ENCODE assay signal across 24 cellular contexts in genomic region chr2:134128746-134129145, GRCh38.
A peak's percentile ranks its signal among the peaks of the same experiment; 100 is the strongest.
DNase-seq lines count a peak whose midpoint lies in the region; ATAC-seq and TF ChIP-seq lines count a peak whose summit lies in the region.
"Had no signal": no experiment of that assay in that cellular context is flagged by ENCODE, and none has a peak within 500 bp of the region (broad histone marks: within the 10 kb centered on the region; RNA-seq: fewer than 3 reads in every experiment).

No MANE protein-coding gene starts in this region.

- H3K4me3 ChIP-seq in mammary epithelial cell (replicated peaks in 1 of 3; ENCODE audit: insufficient read depth in 1 of 3, low read depth in 2 of 3, low read length in 3 of 3), result no peak overlapping the region
- H3K4me3 ChIP-seq: colonic mucosa, K562, tibial artery had no signal

- no peaks in the 10 kb centered on the region for H4K20me1 ChIP-seq in mammary epithelial cell (ENCODE audit: insufficient read depth, low read length)

- TF ChIP-seq CTCF in mammary epithelial cell (conservative IDR thresholded peaks at IDR 0.05 in 1 of 2, IDR thresholded peaks at IDR 0.05 in 1 of 2; ENCODE audit: extremely low read depth in 1 of 2, insufficient read depth in 1 of 2, low read depth in 1 of 2, low read length in 2 of 2), result no peak

- H3K4me1 Mint-ChIP-seq in activated naive CD4-positive, alpha-beta T cell treated with anti-CD3 and anti-CD28 coated beads, Interleukin-2, amount 50 U/mL, for 24 hours, result peaks cover 79% of the 10 kb centered on the region
- H3K4me1 Mint-ChIP-seq in effector memory CD8-positive, alpha-beta T cell (ENCODE audit: low read depth in 2 of 2), result peaks cover 44 to 68% of the 10 kb centered on the region in 2 donors

- ATAC-seq in effector memory CD8-positive, alpha-beta T cell (replicated peaks), result no peak
- ATAC-seq: esophagus mucosa; K562; stimulated activated naive CD8-positive, alpha-beta T cell treated with anti-CD3 and anti-CD28 coated beads, Interleukin-15, amount 100 ng/mL, for 72 hours had no signal

- CTCF ChIA-PET in mammary epithelial cell (lab: Charles Lee; ENCODE audit: low non-redundant PET), result no interaction called here

- no peaks in the 10 kb centered on the region for H3K27me3 ChIP-seq in mammary epithelial cell (ENCODE audit: insufficient read depth, low read length)
- H3K27me3 ChIP-seq: colonic mucosa, tibial artery had no signal

- H3K79me2 ChIP-seq in mammary epithelial cell (ENCODE audit: insufficient read depth, low read length), result peaks cover 84% of the 10 kb centered on the region

- 84% methylated on average over 6 of the region's 6 CpGs for WGBS in mammary epithelial cell (ENCODE audit: low coverage, missing lambda C conversion rate)

- H3K9ac ChIP-seq in mammary epithelial cell (ENCODE audit: insufficient read depth, low read length), result no peak overlapping the region

- no peak overlapping the region for H3K4me2 ChIP-seq in mammary epithelial cell (ENCODE audit: insufficient read depth, low read depth, low read length)

- in situ Hi-C loops in mammary epithelial cell (cut with MboI; ENCODE audit: low sequenced_read_pairs in 2 of 2), result no loop called here

- H3K9me3 Mint-ChIP-seq in activated naive CD4-positive, alpha-beta T cell treated with anti-CD3 and anti-CD28 coated beads, Interleukin-2, amount 50 U/mL, for 24 hours, result no peaks in the 10 kb centered on the region
- H3K9me3 Mint-ChIP-seq in effector memory CD8-positive, alpha-beta T cell, result no peaks in the 10 kb centered on the region
- H3K9me3 Mint-ChIP-seq: stimulated activated naive CD8-positive, alpha-beta T cell treated with anti-CD3 and anti-CD28 coated beads, Interleukin-15, amount 100 ng/mL, for 72 hours had no signal

- peak overlapping the region; percentile 30 for H3K27ac ChIP-seq in substantia nigra (ENCODE audit: low read depth, low read length, poor library complexity, severe bottlenecking)
- no peak overlapping the region for H3K27ac ChIP-seq in mammary epithelial cell (ENCODE audit: insufficient read depth, low read depth, low read length)
- H3K27ac ChIP-seq: colonic mucosa, tibial artery, WERI-Rb-1 had no signal

- no TSS peak for BruUV-seq in mammary epithelial cell (replicated peaks; lab: Mats Ljungman, UMichigan)

- no peaks in the 10 kb centered on the region for H3K27me3 Mint-ChIP-seq in activated naive CD4-positive, alpha-beta T cell treated with anti-CD3 and anti-CD28 coated beads, Interleukin-2, amount 50 U/mL, for 24 hours
- no peaks in the 10 kb centered on the region for H3K27me3 Mint-ChIP-seq in effector memory CD8-positive, alpha-beta T cell
- H3K27me3 Mint-ChIP-seq: activated CD4-positive, alpha-beta T cell treated with anti-CD3 and anti-CD28 coated beads, Interleukin-2, amount 10 ng/mL, durations not matched to agents 7 days and 5 days; stimulated activated naive CD8-positive, alpha-beta T cell treated with anti-CD3 and anti-CD28 coated beads, Interleukin-15, amount 100 ng/mL, for 72 hours had no signal

- dilution Hi-C loops in mammary epithelial cell (cut with HindIII; ENCODE audit: low sequenced_read_pairs), result no loop called here

- DNase-seq in activated naive CD4-positive, alpha-beta T cell treated with Interleukin-2 at 50 U/mL for 16 hours, result no peak
- DNase-seq in Kasumi-1 (lab: John Stamatoyannopoulos, UW), result peak; percentile 24 to 58
- DNase-seq in effector memory CD8-positive, alpha-beta T cell, result no peak
- no peak for DNase-seq in substantia nigra (lab: John Stamatoyannopoulos, UW)
- no peak for DNase-seq in mammary epithelial cell
- DNase-seq in OCI-M1 (lab: John Stamatoyannopoulos, UW), result no peak
- no peak for DNase-seq in GDM1 (lab: John Stamatoyannopoulos, UW)
- DNase-seq: activated CD4-positive, alpha-beta T cell treated with anti-CD3 and anti-CD28 coated beads, Interleukin-2, amount 10 ng/mL, durations not matched to agents 7 days and 5 days; activated naive CD4-positive, alpha-beta T cell treated with anti-CD3 and anti-CD28 coated beads, Interleukin-2, amount 50 U/mL, for 16 hours; anterior cingulate cortex; Calu3; colonic mucosa; endodermal cell; foreskin fibroblast; mesendoderm; NCI-H1417 treated with DMSO at 0.1 percent for 48 hours; NCI-H2081 treated with DMSO at 0.1 percent for 48 hours; nucleus accumbens; stimulated activated naive CD8-positive, alpha-beta T cell treated with anti-CD3 and anti-CD28 coated beads, Interleukin-15, amount 100 ng/mL, for 72 hours; tibial artery; WERI-Rb-1 had no signal

- H2AFZ ChIP-seq in mammary epithelial cell (ENCODE audit: low read depth, low read length), result no peak overlapping the region

- no peaks in the 10 kb centered on the region for H3K36me3 ChIP-seq in mammary epithelial cell (ENCODE audit: insufficient read depth, low read length)
- H3K36me3 ChIP-seq: colonic mucosa, tibial artery had no signal

- no peaks in the 10 kb centered on the region for H3K9me3 ChIP-seq in mammary epithelial cell (replicated peaks; ENCODE audit: insufficient read depth, low read length)
- H3K9me3 ChIP-seq: colonic mucosa, tibial artery had no signal

- H3K4me1 ChIP-seq in mammary epithelial cell (ENCODE audit: insufficient read depth, low read length), result peaks cover 12% of the 10 kb centered on the region
- H3K4me1 ChIP-seq: colonic mucosa had no signal

- H3K36me3 Mint-ChIP-seq in activated naive CD4-positive, alpha-beta T cell treated with anti-CD3 and anti-CD28 coated beads, Interleukin-2, amount 50 U/mL, for 24 hours, result peaks cover 8% of the 10 kb centered on the region
- peaks cover 11% of the 10 kb centered on the region for H3K36me3 Mint-ChIP-seq in effector memory CD8-positive, alpha-beta T cell (ENCODE audit: insufficient read depth)

- H3K4me3 Mint-ChIP-seq in activated naive CD4-positive, alpha-beta T cell treated with anti-CD3 and anti-CD28 coated beads, Interleukin-2, amount 50 U/mL, for 24 hours, result peak overlapping the region; percentile 1
- H3K4me3 Mint-ChIP-seq in effector memory CD8-positive, alpha-beta T cell, result peak overlapping the region; percentile 10 to 24
- H3K4me3 Mint-ChIP-seq: activated CD4-positive, alpha-beta T cell treated with anti-CD3 and anti-CD28 coated beads, Interleukin-2, amount 10 ng/mL, durations not matched to agents 7 days and 5 days; endodermal cell; stimulated activated naive CD8-positive, alpha-beta T cell treated with anti-CD3 and anti-CD28 coated beads, Interleukin-15, amount 100 ng/mL, for 72 hours had no signal

- no peak overlapping the region for H3K27ac Mint-ChIP-seq in activated naive CD4-positive, alpha-beta T cell treated with anti-CD3 and anti-CD28 coated beads, Interleukin-2, amount 50 U/mL, for 24 hours
- peak overlapping the region in 1 of 2 donors; percentile 25 for H3K27ac Mint-ChIP-seq in effector memory CD8-positive, alpha-beta T cell
- H3K27ac Mint-ChIP-seq: endodermal cell; stimulated activated naive CD8-positive, alpha-beta T cell treated with anti-CD3 and anti-CD28 coated beads, Interleukin-15, amount 100 ng/mL, for 72 hours had no signal

- intact Hi-C loops in mammary epithelial cell (cut with micrococcal nuclease), result no loop called here

Comparison
In these comparisons a context has a peak if more than half of its experiments do, and no peak if none do; other contexts are left out.
1. DNase-seq: peak in Kasumi-1 (2 of 2); none in activated naive CD4-positive, alpha-beta T cell treated with Interleukin-2 at 50 U/mL for 16 hours (single experiment), effector memory CD8-positive, alpha-beta T cell (0 of 3), substantia nigra (0 of 49), mammary epithelial cell (single experiment), OCI-M1 (single experiment) and GDM1 (single experiment).